1 cellular context compared by ENCODE assay signal in genomic region chr3:126347543-126348161, GRCh38.
TF ChIP-seq lines count a peak whose summit lies in the region.

No MANE protein-coding gene starts in this region.

TF ChIP-seq in H1, 55 proteins besides CTCF, POLR2A, EP300 and RAD21:
- no peak for TF ChIP-seq NANOG (IDR thresholded peaks at IDR 0.05; ENCODE audit: insufficient read depth, low read depth, low read length, poor library complexity, severe bottlenecking)
- TF ChIP-seq SP2 (IDR thresholded peaks at IDR 0.05; ENCODE audit: low read length): no peak
- no peak for TF ChIP-seq ATF2 (IDR thresholded peaks at IDR 0.05; ENCODE audit: low read length)
- TF ChIP-seq YY1 (IDR thresholded peaks at IDR 0.05; ENCODE audit: low read depth, low read length): no peak
- TF ChIP-seq BRCA1 (IDR thresholded peaks at IDR 0.05; ENCODE audit: low read depth, low read length): no peak
- no peak for TF ChIP-seq SIX5 (IDR thresholded peaks at IDR 0.05; ENCODE audit: low read depth, low read length)
- no peak for TF ChIP-seq CHD2 (IDR thresholded peaks at IDR 0.05; ENCODE audit: low read length)
- no peak for TF ChIP-seq PHF8 (conservative IDR thresholded peaks at IDR 0.05; ENCODE audit: low read depth, low read length)
- no peak for TF ChIP-seq TEAD4 (IDR thresholded peaks at IDR 0.05; ENCODE audit: low read depth, low read length)
